ENCODE assay signal across 8 cellular contexts in genomic region chr2:102520009-102520408, GRCh38. TPM values are rescaled to one million over a fixed set of nuclear protein-coding genes. Genes with fewer than 3 reads are reported as not detected.
DNase-seq lines count a peak whose midpoint lies in the region; ATAC-seq and TF ChIP-seq lines count a peak whose summit lies in the region.

No MANE protein-coding gene starts in this region.

- H2AFZ ChIP-seq in OCI-LY7 (ENCODE audit: low read length), result no peak overlapping the region

- no peak overlapping the region for H3K4me2 ChIP-seq in OCI-LY7 (ENCODE audit: low read length)

- ATAC-seq in HG03342 (IDR thresholded peaks at IDR 0.05; ENCODE audit: unreplicated experiment), result peak; percentile 73

- H4K20me1 ChIP-seq in OCI-LY7 (ENCODE audit: insufficient read depth, low read length), result no peaks in the 10 kb centered on the region

- no peaks in the 10 kb centered on the region for H3K9me2 ChIP-seq in OCI-LY7 (ENCODE audit: insufficient read depth, low read length)

- H3K9me3 Mint-ChIP-seq in endothelial cell (ENCODE audit: unreplicated experiment) (no peaks in the 10 kb centered on the region), progenitor cell of endocrine pancreas (ENCODE audit: low read depth) (no peaks in the 10 kb centered on the region)

- H3K4me1 Mint-ChIP-seq in endothelial cell (ENCODE audit: unreplicated experiment) (no peaks in the 10 kb centered on the region), progenitor cell of endocrine pancreas (ENCODE audit: low read depth) (peaks cover 6% of the 10 kb centered on the region)

- no peak overlapping the region for H3K4me3 Mint-ChIP-seq in endothelial cell (ENCODE audit: unreplicated experiment)
- H3K4me3 Mint-ChIP-seq in progenitor cell of endocrine pancreas (ENCODE audit: low read depth), result no peak overlapping the region

- BruUV-seq in OCI-LY7 (replicated peaks; lab: Mats Ljungman, UMichigan), result no TSS peak

- no peak overlapping the region for H3K4me3 ChIP-seq in OCI-LY7 (ENCODE audit: low read depth, low read length, poor library complexity, severe bottlenecking)

- DNase-seq in AML-193 (lab: John Stamatoyannopoulos, UW) (peak; percentile 55 to 56), GM13977 (ENCODE audit: low spot score) (peak; percentile 47), OCI-LY7 (ENCODE audit: low spot score) (peak; percentile 8), endothelial cell (ENCODE audit: low spot score) (peak; percentile 36), progenitor cell of endocrine pancreas (ENCODE audit: low spot score, unreplicated experiment) (no peak), midbrain (lab: John Stamatoyannopoulos, UW) (no peak), GOT3 (lab: John Stamatoyannopoulos, UW) (no peak)

- H3K27me3 Mint-ChIP-seq in endothelial cell (ENCODE audit: unreplicated experiment), result no peaks in the 10 kb centered on the region
- no peaks in the 10 kb centered on the region for H3K27me3 Mint-ChIP-seq in progenitor cell of endocrine pancreas

- intact Hi-C loops in OCI-LY7 (cut with micrococcal nuclease; ENCODE audit: unreplicated experiment), result loop anchor here (10.0 kb wide), 1 partner anchor 95 kb away; the partner anchor contains the start of gene SLC9A2

- no peak overlapping the region for H3K27ac ChIP-seq in OCI-LY7 (ENCODE audit: low read depth, low read length, poor library complexity, severe bottlenecking)

- POLR2A ChIA-PET in OCI-LY7 (lab: Charles Lee), result no interaction called here

- TF ChIP-seq CTCF in GM13977 (IDR thresholded peaks at IDR 0.05; ENCODE audit: extremely low read depth, insufficient read depth, missing control alignments) (peak; percentile 80), OCI-LY7 (conservative IDR thresholded peaks at IDR 0.05; ENCODE audit: low read length) (peak; percentile 81), endothelial cell (IDR thresholded peaks at IDR 0.05; ENCODE audit: unreplicated experiment) (peak; percentile 69), progenitor cell of endocrine pancreas (IDR thresholded peaks at IDR 0.05; ENCODE audit: unreplicated experiment) (peak; percentile 71)

- in situ Hi-C loops in GM13977 (cut with MboI; ENCODE audit: low pct_unique_long_range_greater_than_20kb, low sequenced_read_pairs, unreplicated experiment), result no loop called here

- CTCF ChIA-PET in OCI-LY7 (lab: Charles Lee; ENCODE audit: unreplicated experiment), result no interaction called here

- no peaks in the 10 kb centered on the region for H3K4me1 ChIP-seq in OCI-LY7 (ENCODE audit: insufficient read depth, low read length, poor library complexity, severe bottlenecking)

- no peak overlapping the region for H3K27ac Mint-ChIP-seq in endothelial cell (ENCODE audit: unreplicated experiment)
- H3K27ac Mint-ChIP-seq in progenitor cell of endocrine pancreas, result no peak overlapping the region

- no peaks in the 10 kb centered on the region for H3K9me3 ChIP-seq in OCI-LY7 (ENCODE audit: low read length)

- H3K36me3 Mint-ChIP-seq in endothelial cell (ENCODE audit: low read depth, unreplicated experiment) (no peaks in the 10 kb centered on the region), progenitor cell of endocrine pancreas (ENCODE audit: insufficient read depth) (no peaks in the 10 kb centered on the region)

- H3K36me3 ChIP-seq in OCI-LY7 (ENCODE audit: insufficient read depth, low read length), result no peaks in the 10 kb centered on the region

- H3K79me2 ChIP-seq in OCI-LY7 (ENCODE audit: insufficient read depth, low read depth, low read length), result no peaks in the 10 kb centered on the region

RNA-seq across cellular contexts. Expression of gene SLC9A4, which starts 47.0 kb away (rescaled TPM):
- total RNA-seq in OCI-LY7 (2014; rRNA removed; shearing (Covaris generic)), result 0.03 TPM in 1 of 2 replicates, not detected in the other
- total RNA-seq in OCI-LY7 (2022), result 0.10 and 0.22 TPM in 2 replicates
- 0.08 TPM for total RNA-seq in endothelial cell (ENCODE audit: unreplicated experiment)
- 0.62 and 0.93 TPM in 2 replicates for total RNA-seq in progenitor cell of endocrine pancreas

Comparison
In these comparisons a context has a peak if more than half of its experiments do, and no peak if none do; other contexts are left out.
1. DNase-seq: peak in AML-193 (2 of 2), GM13977 (single experiment), OCI-LY7 (single experiment) and endothelial cell (single experiment); none in progenitor cell of endocrine pancreas (single experiment), midbrain (single experiment) and GOT3 (single experiment).
2. Peak in every context shown above with its lines, with median percentiles within 50 percentile points of each other: CTCF ChIP-seq.